In genomic region chr3:58539636-58540035, GRCh38 we compare ENCODE assay signal across 24 cellular contexts. TPM values are rescaled to one million over a fixed set of nuclear protein-coding genes. Genes with fewer than 3 reads are reported as not detected.
"Had no signal": no experiment of that assay in that cellular context is flagged by ENCODE, and none has a peak within 500 bp of the region (broad histone marks: within the 10 kb centered on the region; RNA-seq: fewer than 3 reads in every experiment).

No MANE protein-coding gene starts in this region.

- H3K4me3 Mint-ChIP-seq: activated naive CD4-positive, alpha-beta T cell treated with anti-CD3 and anti-CD28 coated beads, Interleukin-2, amount 10 ng/mL, durations not matched to agents 7 days and 5 days; activated naive CD8-positive, alpha-beta T cell treated with anti-CD3 and anti-CD28 coated beads, Interleukin-2, amount 50 U/mL, for 24 hours; activated T-cell treated with anti-CD3 and anti-CD28 coated beads, Interleukin-2, amount 50 U/mL, for 24 hours; central memory CD8-positive, alpha-beta T cell; endodermal cell; mesothelial cell of epicardium; T-helper 1 cell treated with Interleukin-12 subunit alpha and Interleukin-12 subunit beta and Interleukin-4 antibody, amounts not matched to agents 30 μg/mL and 1 μg/mL, for 36 hours had no signal

- H3K27me3 Mint-ChIP-seq: activated T-cell treated with anti-CD3 and anti-CD28 coated beads, Interleukin-2, amount 50 U/mL, for 24 hours had no signal

- H3K36me3 Mint-ChIP-seq: activated naive CD4-positive, alpha-beta T cell treated with anti-CD3 and anti-CD28 coated beads, Interleukin-2, amount 10 ng/mL, durations not matched to agents 7 days and 5 days; mesothelial cell of epicardium had no signal

- H3K9me3 ChIP-seq: colonic mucosa, lower lobe of right lung, ovary, psoas muscle, stomach had no signal

- H3K4me3 ChIP-seq: colonic mucosa, lower lobe of right lung, ovary, psoas muscle, skin epidermis, stomach had no signal

- H3K36me3 ChIP-seq: colonic mucosa, lower lobe of right lung, ovary had no signal

- H3K27ac Mint-ChIP-seq: activated naive CD4-positive, alpha-beta T cell treated with anti-CD3 and anti-CD28 coated beads, Interleukin-2, amount 10 ng/mL, durations not matched to agents 7 days and 5 days; activated naive CD8-positive, alpha-beta T cell treated with anti-CD3 and anti-CD28 coated beads, Interleukin-2, amount 50 U/mL, for 24 hours; activated T-cell treated with anti-CD3 and anti-CD28 coated beads, Interleukin-2, amount 50 U/mL, for 24 hours; activated T-helper 2 cell treated with anti-CD3 and anti-CD28 coated beads, Interferon-gamma antibody, Interleukin-2, Interleukin-4, amounts not matched to agents 10 μg/mL and 5 μg/mL and 100 μg/mL, durations not matched to agents 14 hours and 24 hours and 36 hours; endodermal cell; mesothelial cell of epicardium; T-helper 1 cell treated with Interleukin-12 subunit alpha and Interleukin-12 subunit beta and Interleukin-4 antibody, amounts not matched to agents 30 μg/mL and 1 μg/mL, for 36 hours had no signal

- H3K9me3 Mint-ChIP-seq: activated naive CD4-positive, alpha-beta T cell treated with anti-CD3 and anti-CD28 coated beads, Interleukin-2, amount 10 ng/mL, durations not matched to agents 7 days and 5 days; activated naive CD8-positive, alpha-beta T cell treated with anti-CD3 and anti-CD28 coated beads, Interleukin-2, amount 50 U/mL, for 24 hours; activated T-cell treated with anti-CD3 and anti-CD28 coated beads, Interleukin-2, amount 50 U/mL, for 24 hours; activated T-helper 2 cell treated with anti-CD3 and anti-CD28 coated beads, Interferon-gamma antibody, Interleukin-2, Interleukin-4, amounts not matched to agents 10 μg/mL and 5 μg/mL and 100 μg/mL, durations not matched to agents 14 hours and 24 hours and 36 hours; central memory CD8-positive, alpha-beta T cell; T-helper 1 cell treated with Interleukin-12 subunit alpha and Interleukin-12 subunit beta and Interleukin-4 antibody, amounts not matched to agents 30 μg/mL and 1 μg/mL, for 36 hours had no signal

- H3K27ac ChIP-seq: colonic mucosa, lower lobe of right lung, ovary, psoas muscle, skin epidermis, stomach had no signal

- ATAC-seq: activated naive CD8-positive, alpha-beta T cell treated with anti-CD3 and anti-CD28 coated beads, Interleukin-2, amount 50 U/mL, for 24 hours; lower lobe of right lung; psoas muscle; right cardiac atrium had no signal

- DNase-seq: activated CD4-positive, CD25-positive, alpha-beta regulatory T cell treated with anti-CD3 and anti-CD28 coated beads, Interleukin-2, amount 50 U/mL, for 72 hours; activated naive CD4-positive, alpha-beta T cell treated with anti-CD3 and anti-CD28 coated beads, Interleukin-2, amount 10 ng/mL, durations not matched to agents 7 days and 5 days; activated naive CD8-positive, alpha-beta T cell treated with anti-CD3 and anti-CD28 coated beads, Interleukin-2, amount 50 U/mL, for 24 hours; activated T-cell treated with anti-CD3 and anti-CD28 coated beads, Interleukin-2, amount 50 U/mL, for 24 hours; anterior cingulate cortex; endodermal cell; foreskin melanocyte; hypothalamus; left colon; lower lobe of right lung; ovary; psoas muscle; right cardiac atrium; stimulated activated CD4-positive, alpha-beta T cell treated with anti-CD3 and anti-CD28 coated beads, Interleukin-15, amount 100 ng/mL, for 24 hours; stimulated activated CD4-positive, alpha-beta T cell treated with anti-CD3 and anti-CD28 coated beads, Interleukin-2, amount 100 ng/mL, for 48 hours; stomach; trophoblast cell had no signal

- H3K4me1 Mint-ChIP-seq: central memory CD8-positive, alpha-beta T cell had no signal

- H3K27me3 ChIP-seq: colonic mucosa, ovary, stomach had no signal

RNA-seq across cellular contexts. Expression of gene ACOX2, which starts 2.6 kb away (rescaled TPM):
- total RNA-seq: activated T-helper 2 cell treated with anti-CD3 and anti-CD28 coated beads, Interferon-gamma antibody, Interleukin-2, Interleukin-4, amounts not matched to agents 10 μg/mL and 5 μg/mL and 100 μg/mL, durations not matched to agents 14 hours and 24 hours and 36 hours had no signal
- polyA plus RNA-seq: neural cell had no signal

RNA-seq across cellular contexts. Expression of gene FAM107A, which starts 37.6 kb away (rescaled TPM):
- total RNA-seq: activated T-helper 2 cell treated with anti-CD3 and anti-CD28 coated beads, Interferon-gamma antibody, Interleukin-2, Interleukin-4, amounts not matched to agents 10 μg/mL and 5 μg/mL and 100 μg/mL, durations not matched to agents 14 hours and 24 hours and 36 hours; endodermal cell; mesothelial cell of epicardium had no signal
